ENCODE assay signal across 9 cellular contexts in genomic region chr10:6583447-6583846, GRCh38. TPM values are rescaled to one million over a fixed set of nuclear protein-coding genes. Genes with fewer than 3 reads are reported as not detected.
DNase-seq lines count a peak whose midpoint lies in the region; ATAC-seq and TF ChIP-seq lines count a peak whose summit lies in the region.
"Had no signal": no experiment of that assay in that cellular context is flagged by ENCODE, and none has a peak within 500 bp of the region (broad histone marks: within the 10 kb centered on the region; RNA-seq: fewer than 3 reads in every experiment).

No MANE protein-coding gene starts in this region.

- H3K27me3 Mint-ChIP-seq in activated CD4-positive, alpha-beta T cell treated with anti-CD3 and anti-CD28 coated beads, Interleukin-2, amount 10 ng/mL, durations not matched to agents 24 days and 14 days = no peaks in the 10 kb centered on the region
- no peaks in the 10 kb centered on the region for H3K27me3 Mint-ChIP-seq in activated naive CD4-positive, alpha-beta T cell treated with anti-CD3 and anti-CD28 coated beads for 36 hours (ENCODE audit: low read depth)

- TF ChIP-seq POLR2A in tibial nerve (IDR thresholded peaks at IDR 0.05) = no peak

- peak overlapping the region; percentile 88 for H3K27ac Mint-ChIP-seq in activated CD4-positive, alpha-beta T cell treated with anti-CD3 and anti-CD28 coated beads, Interleukin-2, amount 10 ng/mL, durations not matched to agents 24 days and 14 days
- H3K27ac Mint-ChIP-seq in activated naive CD4-positive, alpha-beta T cell treated with anti-CD3 and anti-CD28 coated beads for 36 hours = peak overlapping the region; percentile 99

- no peaks in the 10 kb centered on the region for H3K36me3 ChIP-seq in tibial nerve

- H3K4me3 ChIP-seq in tibial nerve = no peak overlapping the region

- 70 to 74% methylated on average over 10 of the region's 10 CpGs for WGBS in tibial nerve, 2 donors

- H3K4me1 ChIP-seq in tibial nerve = peaks cover 0 to 14% (median 0%) of the 10 kb centered on the region in 4 donors

- H3K4me3 Mint-ChIP-seq in activated CD4-positive, alpha-beta T cell treated with anti-CD3 and anti-CD28 coated beads, Interleukin-2, amount 10 ng/mL, durations not matched to agents 24 days and 14 days = peak overlapping the region; percentile 97
- peak overlapping the region; percentile 92 for H3K4me3 Mint-ChIP-seq in activated naive CD4-positive, alpha-beta T cell treated with anti-CD3 and anti-CD28 coated beads for 36 hours

- peak; percentile 93 for DNase-seq in activated CD4-positive, alpha-beta T cell treated with anti-CD3 and anti-CD28 coated beads, Interleukin-2, amount 10 ng/mL, durations not matched to agents 24 days and 14 days
- DNase-seq in activated naive CD4-positive, alpha-beta T cell treated with anti-CD3 and anti-CD28 coated beads for 36 hours = peak; percentile 93
- DNase-seq in stimulated activated CD4-positive, alpha-beta T cell treated with anti-CD3 and anti-CD28 coated beads, Interleukin-15, amount 100 ng/mL, for 48 hours (ENCODE audit: low read depth in 2 of 2) = peak; percentile 59 to 78
- DNase-seq in tibial nerve (ENCODE audit: low spot score in 2 of 2) (no peak), SKM-1 treated with dmso at 0.1 percent for 144 hours (lab: John Stamatoyannopoulos, UW; ENCODE audit: unreplicated experiment) (no peak)
- DNase-seq: anterior cingulate cortex, SK-N-SH had no signal

- H3K9me3 Mint-ChIP-seq in activated CD4-positive, alpha-beta T cell treated with anti-CD3 and anti-CD28 coated beads, Interleukin-2, amount 10 ng/mL, durations not matched to agents 24 days and 14 days = no peaks in the 10 kb centered on the region
- H3K9me3 Mint-ChIP-seq in activated naive CD4-positive, alpha-beta T cell treated with anti-CD3 and anti-CD28 coated beads for 36 hours = no peaks in the 10 kb centered on the region

- ATAC-seq in HG02973 (IDR thresholded peaks at IDR 0.05; ENCODE audit: unreplicated experiment) = no peak
- no peak for ATAC-seq in GM21515 (IDR thresholded peaks at IDR 0.05; ENCODE audit: unreplicated experiment)

- H3K4me1 Mint-ChIP-seq in activated CD4-positive, alpha-beta T cell treated with anti-CD3 and anti-CD28 coated beads, Interleukin-2, amount 10 ng/mL, durations not matched to agents 24 days and 14 days = peaks cover 57% of the 10 kb centered on the region
- H3K4me1 Mint-ChIP-seq in activated naive CD4-positive, alpha-beta T cell treated with anti-CD3 and anti-CD28 coated beads for 36 hours (ENCODE audit: low read depth) = peaks cover 45% of the 10 kb centered on the region

- intact Hi-C loops in activated CD4-positive, alpha-beta T cell treated with anti-CD3 and anti-CD28 coated beads, Interleukin-2, amount 10 ng/mL, durations not matched to agents 24 days and 14 days (cut with micrococcal nuclease) = loop anchor here (1.0 to 5.0 kb wide), 4 partner anchors 9 to 381 kb away; partner anchors contain the start of gene PFKFB3
- intact Hi-C loops in activated naive CD4-positive, alpha-beta T cell treated with anti-CD3 and anti-CD28 coated beads for 36 hours (cut with micrococcal nuclease) = loop anchor here (1.0 to 10.0 kb wide), 5 partner anchors 9 to 609 kb away; partner anchors contain the start of gene IL15RA

- peaks cover 65% of the 10 kb centered on the region for H3K36me3 Mint-ChIP-seq in activated CD4-positive, alpha-beta T cell treated with anti-CD3 and anti-CD28 coated beads, Interleukin-2, amount 10 ng/mL, durations not matched to agents 24 days and 14 days (ENCODE audit: low read depth)
- H3K36me3 Mint-ChIP-seq in activated naive CD4-positive, alpha-beta T cell treated with anti-CD3 and anti-CD28 coated beads for 36 hours (ENCODE audit: low read depth) = peaks cover 75% of the 10 kb centered on the region

- CTCF ChIA-PET in activated naive CD4-positive, alpha-beta T cell treated with anti-CD3 and anti-CD28 coated beads for 36 hours (lab: Charles Lee) = interaction anchor here (1.1 to 2.2 kb wide), 5 partner anchors 12 to 84 kb away, joined by 3 to 8 read pairs (median 7); no protein-coding TSS in a partner anchor

- H3K9me3 ChIP-seq in tibial nerve = no peaks in the 10 kb centered on the region
- H3K9me3 ChIP-seq: SK-N-SH had no signal

- H3K27me3 ChIP-seq in tibial nerve = peaks cover 0 to 15% of the 10 kb centered on the region in 2 donors

- TF ChIP-seq EP300 in tibial nerve (IDR thresholded peaks at IDR 0.05) = no peak

- no peak overlapping the region for H3K27ac ChIP-seq in tibial nerve

- TF ChIP-seq CTCF in tibial nerve (IDR thresholded peaks at IDR 0.05) = no peak

RNA-seq across cellular contexts. Expression of gene PRKCQ, which starts 3.4 kb away (rescaled TPM):
- 36.0 TPM in 2 replicates for total RNA-seq in activated CD4-positive, alpha-beta T cell treated with anti-CD3 and anti-CD28 coated beads, Interleukin-2, amount 10 ng/mL, durations not matched to agents 24 days and 14 days
- 10 to 100 TPM; 49.5 to 53.0 TPM for total RNA-seq in activated naive CD4-positive, alpha-beta T cell treated with anti-CD3 and anti-CD28 coated beads for 36 hours
- under 1 TPM in 2 of 4 donors, not detected in 2; 0.21 to 0.30 TPM for total RNA-seq in tibial nerve

Comparison
In these comparisons a context has a peak if more than half of its experiments do, and no peak if none do; other contexts are left out.
1. DNase-seq: peak in activated CD4-positive, alpha-beta T cell treated with anti-CD3 and anti-CD28 coated beads, Interleukin-2, amount 10 ng/mL, durations not matched to agents 24 days and 14 days (single experiment), activated naive CD4-positive, alpha-beta T cell treated with anti-CD3 and anti-CD28 coated beads for 36 hours (single experiment) and stimulated activated CD4-positive, alpha-beta T cell treated with anti-CD3 and anti-CD28 coated beads, Interleukin-15, amount 100 ng/mL, for 48 hours (2 of 2); none in tibial nerve (0 of 2) and SKM-1 treated with dmso at 0.1 percent for 144 hours (single experiment).
2. RNA of gene PRKCQ, which starts 3.4 kb away (total RNA-seq): 49.5 to 53.0 TPM in activated naive CD4-positive, alpha-beta T cell treated with anti-CD3 and anti-CD28 coated beads for 36 hours and 36.0 TPM in activated CD4-positive, alpha-beta T cell treated with anti-CD3 and anti-CD28 coated beads, Interleukin-2, amount 10 ng/mL, durations not matched to agents 24 days and 14 days; 0.21 to 0.30 TPM in tibial nerve; every median in the first group is over 10 times any median in the second.